19 cellular contexts compared by ENCODE assay signal in the genomic region with DNA sequence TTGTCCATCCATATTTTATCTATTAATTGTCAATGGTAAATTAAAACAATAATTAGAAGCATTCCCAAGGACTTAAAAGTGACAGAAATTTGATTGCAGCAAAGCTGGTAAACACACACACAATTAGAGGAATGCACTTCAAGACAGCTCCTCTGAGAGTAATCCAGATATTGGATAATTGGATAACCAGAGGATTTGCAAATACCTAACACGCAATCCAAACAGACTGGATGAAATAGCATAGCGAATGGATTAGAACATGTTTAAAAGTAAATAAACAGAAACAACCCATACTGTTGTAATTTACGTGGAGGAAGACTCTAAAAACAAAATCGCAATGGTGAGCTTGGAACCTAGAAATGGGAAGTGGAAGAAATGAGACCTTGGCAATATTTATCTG.
DNase-seq lines count a peak whose midpoint lies in the region; ATAC-seq and TF ChIP-seq lines count a peak whose summit lies in the region.
"Had no signal": no experiment of that assay in that cellular context is flagged by ENCODE, and none has a peak within 500 bp of the region (broad histone marks: within the 10 kb centered on the region; RNA-seq: fewer than 3 reads in every experiment).

No MANE protein-coding gene starts in this region.

- no peak overlapping the region for H3K27ac Mint-ChIP-seq in MCF 10A (ENCODE audit: low read depth, unreplicated experiment)
- no peak overlapping the region for H3K27ac Mint-ChIP-seq in activated T-helper 1 cell treated with anti-CD3 and anti-CD28 coated beads, Interleukin-12 subunit alpha, Interleukin-12 subunit beta, Interleukin-2, Interleukin-4 antibody, amounts not matched to agents 30 ng/mL and 10 ng/mL and 1 ng/mL, durations not matched to agents 14 hours and 24 hours and 36 hours
- H3K27ac Mint-ChIP-seq: CD14-positive monocyte; CD4-positive, alpha-beta memory T cell; HFFc6 had no signal

- BruUV-seq in mammary epithelial cell (replicated peaks; lab: Mats Ljungman, UMichigan): no TSS peak
- no TSS peak for BruUV-seq in MCF 10A (replicated peaks; lab: Mats Ljungman, UMichigan)

- H3K27me3 ChIP-seq in mammary epithelial cell (ENCODE audit: insufficient read depth, low read length): no peaks in the 10 kb centered on the region
- peaks cover 9% of the 10 kb centered on the region for H3K27me3 ChIP-seq in adipocyte (replicated peaks; ENCODE audit: control insufficient read depth, insufficient read depth, low read length)
- H3K27me3 ChIP-seq: BLaER1 had no signal

- no peaks in the 10 kb centered on the region for H3K79me2 ChIP-seq in mammary epithelial cell (ENCODE audit: insufficient read depth, low read length)

- H3K27ac ChIP-seq in mammary epithelial cell (ENCODE audit: insufficient read depth, low read depth, low read length): no peak overlapping the region
- H3K27ac ChIP-seq: 22Rv1, A549, BLaER1 had no signal

- H3K4me1 Mint-ChIP-seq in MCF 10A (ENCODE audit: insufficient read depth, unreplicated experiment): peaks cover 3% of the 10 kb centered on the region
- no peaks in the 10 kb centered on the region for H3K4me1 Mint-ChIP-seq in activated T-helper 1 cell treated with anti-CD3 and anti-CD28 coated beads, Interleukin-12 subunit alpha, Interleukin-12 subunit beta, Interleukin-2, Interleukin-4 antibody, amounts not matched to agents 30 ng/mL and 10 ng/mL and 1 ng/mL, durations not matched to agents 14 hours and 24 hours and 36 hours (ENCODE audit: low read depth)
- H3K4me1 Mint-ChIP-seq: CD14-positive monocyte; CD4-positive, alpha-beta memory T cell had no signal

- POLR2A ChIA-PET in MCF 10A (lab: Yijun Ruan, JAX): no interaction called here

- intact Hi-C loops in mammary epithelial cell (cut with micrococcal nuclease) (loop anchor here (10.0 kb wide), 1 partner anchor 227 kb away; no protein-coding TSS in a partner anchor), MCF 10A (cut with micrococcal nuclease) (no loop called here)
- intact Hi-C loops in activated T-helper 1 cell treated with anti-CD3 and anti-CD28 coated beads, Interleukin-12 subunit alpha, Interleukin-12 subunit beta, Interleukin-2, Interleukin-4 antibody, amounts not matched to agents 30 ng/mL and 10 ng/mL and 1 ng/mL, durations not matched to agents 14 hours and 24 hours and 36 hours (cut with micrococcal nuclease): no loop called here

- in situ Hi-C loops in mammary epithelial cell (cut with MboI; ENCODE audit: low sequenced_read_pairs in 2 of 2): loop anchor here (10.0 to 25.0 kb wide), 2 partner anchors 203 to 206 kb away; no protein-coding TSS in a partner anchor

- CTCF ChIA-PET in mammary epithelial cell (lab: Charles Lee; ENCODE audit: low non-redundant PET) (interaction anchor here (0.7 kb wide), 1 partner anchor 144 kb away, joined by 3 read pairs; no protein-coding TSS in a partner anchor), MCF 10A (lab: Yijun Ruan, JAX) (interaction anchor here (0.6 to 1.1 kb wide), 2 partner anchors 9 to 54 kb away, joined by 3 read pairs; no protein-coding TSS in a partner anchor)

- no peak overlapping the region for H3K4me3 Mint-ChIP-seq in MCF 10A (ENCODE audit: unreplicated experiment)
- no peak overlapping the region for H3K4me3 Mint-ChIP-seq in activated T-helper 1 cell treated with anti-CD3 and anti-CD28 coated beads, Interleukin-12 subunit alpha, Interleukin-12 subunit beta, Interleukin-2, Interleukin-4 antibody, amounts not matched to agents 30 ng/mL and 10 ng/mL and 1 ng/mL, durations not matched to agents 14 hours and 24 hours and 36 hours
- H3K4me3 Mint-ChIP-seq: CD14-positive monocyte; CD4-positive, alpha-beta memory T cell; HFFc6 had no signal

- no peaks in the 10 kb centered on the region for H3K36me3 Mint-ChIP-seq in MCF 10A (ENCODE audit: insufficient read depth, unreplicated experiment)
- no peaks in the 10 kb centered on the region for H3K36me3 Mint-ChIP-seq in activated T-helper 1 cell treated with anti-CD3 and anti-CD28 coated beads, Interleukin-12 subunit alpha, Interleukin-12 subunit beta, Interleukin-2, Interleukin-4 antibody, amounts not matched to agents 30 ng/mL and 10 ng/mL and 1 ng/mL, durations not matched to agents 14 hours and 24 hours and 36 hours (ENCODE audit: low read depth)
- H3K36me3 Mint-ChIP-seq: CD14-positive monocyte; CD4-positive, alpha-beta memory T cell had no signal

- H3K4me2 ChIP-seq in mammary epithelial cell (ENCODE audit: insufficient read depth, low read depth, low read length): no peak overlapping the region
- H3K4me2 ChIP-seq: A549, BLaER1 had no signal

- no peak for ATAC-seq in HG03571 (IDR thresholded peaks at IDR 0.05; ENCODE audit: unreplicated experiment)
- ATAC-seq: A549, HCT116 had no signal

- no peak overlapping the region for H3K9ac ChIP-seq in mammary epithelial cell (ENCODE audit: insufficient read depth, low read length)
- no peak overlapping the region for H3K9ac ChIP-seq in adipocyte (ENCODE audit: low read length)
- H3K9ac ChIP-seq: BLaER1 had no signal

- no peaks in the 10 kb centered on the region for H3K4me1 ChIP-seq in mammary epithelial cell (ENCODE audit: insufficient read depth, low read length)
- peaks cover 2% of the 10 kb centered on the region for H3K4me1 ChIP-seq in adipocyte (ENCODE audit: control insufficient read depth, insufficient read depth, low read length)
- H3K4me1 ChIP-seq: A549, BLaER1 had no signal

- peak overlapping the region; percentile 16 for H2AFZ ChIP-seq in mammary epithelial cell (ENCODE audit: low read depth, low read length)

- H3K36me3 ChIP-seq in mammary epithelial cell (ENCODE audit: insufficient read depth, low read length) (no peaks in the 10 kb centered on the region), adipocyte (ENCODE audit: control insufficient read depth, insufficient read depth, low read length, severe bottlenecking) (no peaks in the 10 kb centered on the region)
- H3K36me3 ChIP-seq: BLaER1 had no signal

- no peak for TF ChIP-seq CTCF in mammary epithelial cell (conservative IDR thresholded peaks at IDR 0.05 in 1 of 2, IDR thresholded peaks at IDR 0.05 in 1 of 2; ENCODE audit: extremely low read depth in 1 of 2, insufficient read depth in 1 of 2, low read depth in 1 of 2, low read length in 2 of 2)
- no peak for TF ChIP-seq CTCF in MCF 10A (IDR thresholded peaks at IDR 0.05; ENCODE audit: unreplicated experiment)
- TF ChIP-seq CTCF in retinal pigment epithelial cell (conservative IDR thresholded peaks at IDR 0.05; ENCODE audit: low read depth, low read length): no peak

- H3K4me3 ChIP-seq in mammary epithelial cell (replicated peaks in 1 of 3; ENCODE audit: insufficient read depth in 1 of 3, low read depth in 2 of 3, low read length in 3 of 3) (no peak overlapping the region), adipocyte (ENCODE audit: low read length) (no peak overlapping the region), retinal pigment epithelial cell (ENCODE audit: low read length) (no peak overlapping the region)
- H3K4me3 ChIP-seq: A549, BLaER1 had no signal

- dilution Hi-C loops in mammary epithelial cell (cut with HindIII; ENCODE audit: low sequenced_read_pairs): loop anchor here (5.0 kb wide), 1 partner anchor 36 kb away; no protein-coding TSS in a partner anchor

- no peaks in the 10 kb centered on the region for H4K20me1 ChIP-seq in mammary epithelial cell (ENCODE audit: insufficient read depth, low read length)
- H4K20me1 ChIP-seq: BLaER1 had no signal

- WGBS in mammary epithelial cell (ENCODE audit: low coverage, missing lambda C conversion rate): 77% methylated on average over 4 of the region's 4 CpGs

- no peaks in the 10 kb centered on the region for H3K27me3 Mint-ChIP-seq in MCF 10A (ENCODE audit: insufficient read depth, unreplicated experiment)
- peaks cover 4% of the 10 kb centered on the region for H3K27me3 Mint-ChIP-seq in activated T-helper 1 cell treated with anti-CD3 and anti-CD28 coated beads, Interleukin-12 subunit alpha, Interleukin-12 subunit beta, Interleukin-2, Interleukin-4 antibody, amounts not matched to agents 30 ng/mL and 10 ng/mL and 1 ng/mL, durations not matched to agents 14 hours and 24 hours and 36 hours (ENCODE audit: insufficient read depth)

- DNase-seq in mammary epithelial cell: no peak
- DNase-seq in MCF 10A (ENCODE audit: unreplicated experiment): no peak
- peak; percentile 47 for DNase-seq in adipocyte (ENCODE audit: low read depth)
- DNase-seq in fibroblast of gingiva (ENCODE audit: low read depth): peak; percentile 74
- DNase-seq in retinal pigment epithelial cell (ENCODE audit: low read depth): peak; percentile 61
- no peak for DNase-seq in OCI-M2 (lab: John Stamatoyannopoulos, UW; ENCODE audit: unreplicated experiment)
- no peak for DNase-seq in activated T-helper 1 cell treated with anti-CD3 and anti-CD28 coated beads, Interleukin-12 subunit alpha, Interleukin-12 subunit beta, Interleukin-2, Interleukin-4 antibody, amounts not matched to agents 30 ng/mL and 10 ng/mL and 1 ng/mL, durations not matched to agents 14 hours and 24 hours and 36 hours (ENCODE audit: low spot score)
- DNase-seq: CD4-positive, alpha-beta memory T cell; DMS79 treated with DMSO at 0.1 percent for 48 hours; GF-D8; GOT3; H7; HFFc6 had no signal

- no peaks in the 10 kb centered on the region for H3K9me3 Mint-ChIP-seq in MCF 10A (ENCODE audit: unreplicated experiment)
- H3K9me3 Mint-ChIP-seq in activated T-helper 1 cell treated with anti-CD3 and anti-CD28 coated beads, Interleukin-12 subunit alpha, Interleukin-12 subunit beta, Interleukin-2, Interleukin-4 antibody, amounts not matched to agents 30 ng/mL and 10 ng/mL and 1 ng/mL, durations not matched to agents 14 hours and 24 hours and 36 hours: no peaks in the 10 kb centered on the region
- H3K9me3 Mint-ChIP-seq: CD4-positive, alpha-beta memory T cell; HFFc6 had no signal

- no peaks in the 10 kb centered on the region for H3K9me3 ChIP-seq in mammary epithelial cell (replicated peaks; ENCODE audit: insufficient read depth, low read length)
- no peaks in the 10 kb centered on the region for H3K9me3 ChIP-seq in adipocyte (ENCODE audit: control insufficient read depth, low read length)
- H3K9me3 ChIP-seq: A549, BLaER1 had no signal

Comparison
In these comparisons a context has a peak if more than half of its experiments do, and no peak if none do; other contexts are left out.
1. DNase-seq: peak in adipocyte (single experiment), fibroblast of gingiva (single experiment) and retinal pigment epithelial cell (single experiment); none in mammary epithelial cell (single experiment), MCF 10A (single experiment), OCI-M2 (single experiment) and activated T-helper 1 cell treated with anti-CD3 and anti-CD28 coated beads, Interleukin-12 subunit alpha, Interleukin-12 subunit beta, Interleukin-2, Interleukin-4 antibody, amounts not matched to agents 30 ng/mL and 10 ng/mL and 1 ng/mL, durations not matched to agents 14 hours and 24 hours and 36 hours (single experiment).